18 cellular contexts compared by ENCODE assay signal in the genomic region with DNA sequence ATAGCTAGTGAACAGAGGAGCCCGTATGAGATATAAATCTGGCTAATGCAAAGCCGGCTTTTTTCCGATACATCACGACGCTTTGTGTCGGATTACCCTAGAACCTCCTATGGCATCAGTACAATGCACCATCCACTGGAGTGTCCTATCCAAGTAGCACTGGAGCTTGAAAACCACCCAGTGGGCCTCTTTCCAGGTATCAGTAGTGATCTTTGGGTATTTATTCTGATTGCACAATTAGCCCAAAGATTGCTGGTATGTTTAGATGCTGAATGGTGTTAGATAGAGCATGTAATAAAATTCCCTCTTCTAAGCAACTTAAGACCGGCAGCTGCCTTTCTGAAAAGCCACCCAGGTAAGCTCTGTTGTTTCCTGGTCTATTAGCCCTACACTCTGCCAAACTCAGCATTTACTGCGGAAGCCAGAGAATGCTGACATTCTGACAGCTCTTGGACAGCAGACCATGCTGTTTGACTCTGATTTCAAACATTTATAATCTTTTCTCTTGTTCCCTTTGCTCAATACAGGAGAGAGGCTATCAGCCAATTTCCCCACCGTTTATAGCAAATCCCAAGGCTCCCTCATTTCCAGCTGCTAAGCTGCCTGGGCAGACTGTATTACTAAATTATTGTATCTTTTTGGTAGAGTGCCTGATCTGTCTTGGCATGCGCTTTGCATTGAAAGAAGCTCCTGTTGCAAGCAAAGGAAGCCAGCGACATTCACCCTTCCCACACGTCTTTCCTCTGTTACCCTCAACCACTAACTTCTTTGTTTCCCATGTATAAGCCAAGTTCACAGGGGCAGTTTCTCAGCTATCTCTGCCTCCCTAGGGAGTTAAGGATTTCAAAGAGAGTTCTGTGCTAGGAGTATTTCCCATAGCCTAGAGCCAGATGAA.
DNase-seq lines count a peak whose midpoint lies in the region; ATAC-seq, FAIRE-seq and TF ChIP-seq lines count a peak whose summit lies in the region.
"Had no signal": no experiment of that assay in that cellular context is flagged by ENCODE, and none has a peak within 500 bp of the region (broad histone marks: within the 10 kb centered on the region; RNA-seq: fewer than 3 reads in every experiment).

No MANE protein-coding gene starts in this region.

- H3K79me2 ChIP-seq in GM12878 (ENCODE audit: control insufficient read depth, insufficient read depth, low read length) (no peaks in the 10 kb centered on the region), hepatocyte (no peaks in the 10 kb centered on the region)

- SMC1A ChIA-PET in GM12878 (lab: Charles Lee; ENCODE audit: uncharacterized antibody, unreplicated experiment), result no interaction called here

- H3K27me3 ChIP-seq in GM12878 (replicated peaks in 1 of 2; ENCODE audit: control insufficient read depth in 2 of 2, insufficient read depth in 2 of 2, low read length in 1 of 2) (no peaks in the 10 kb centered on the region), hepatocyte (no peaks in the 10 kb centered on the region), upper lobe of right lung (no peaks in the 10 kb centered on the region)

- no peaks in the 10 kb centered on the region for H3K9me2 ChIP-seq in hepatocyte (replicated peaks; ENCODE audit: insufficient read depth)

- RAD21 ChIA-PET in GM12878 (lab: Charles Lee; ENCODE audit: unreplicated experiment), result no interaction called here

- TF ChIP-seq EP300 in GM12878 (IDR thresholded peaks at IDR 0.05; ENCODE audit: borderline replicate concordance in 1 of 2, control insufficient read depth in 1 of 2, low read depth in 2 of 2, low read length in 2 of 2), result no peak

- 53% methylated on average over 12 of the region's 12 CpGs for WGBS in GM12878 (ENCODE audit: insufficient coverage, insufficient replicate concordance, low lambda C conversion rate, missing lambda C conversion rate)
- 73% methylated on average over 12 of the region's 12 CpGs for WGBS in hepatocyte (ENCODE audit: low lambda C conversion rate, missing lambda C conversion rate)

- H3K9me3 ChIP-seq in GM12878 (replicated peaks; ENCODE audit: control insufficient read depth, insufficient read depth, low read length), result no peaks in the 10 kb centered on the region
- no peaks in the 10 kb centered on the region for H3K9me3 ChIP-seq in hepatocyte (ENCODE audit: low read depth)
- no peaks in the 10 kb centered on the region for H3K9me3 ChIP-seq in upper lobe of right lung

- H3K4me3 ChIP-seq in GM12878 (no peak overlapping the region), hepatocyte (no peak overlapping the region), upper lobe of right lung (no peak overlapping the region)
- H3K4me3 ChIP-seq: K562 had no signal

- no peak overlapping the region for H3K4me2 ChIP-seq in GM12878 (ENCODE audit: control insufficient read depth, insufficient read depth)
- H3K4me2 ChIP-seq in hepatocyte, result peak overlapping the region; percentile 7

- H2AFZ ChIP-seq in GM12878 (ENCODE audit: control insufficient read depth, low read depth, low read length) (no peak overlapping the region), hepatocyte (no peak overlapping the region)

- CTCF ChIA-PET in GM12878 (lab: Yijun Ruan, JAX), result interaction anchor here (1.0 kb wide), 1 partner anchor 216 kb away, joined by 4 read pairs; no protein-coding TSS in a partner anchor

- no peak for ATAC-seq in GM12878
- no peak for ATAC-seq in upper lobe of right lung
- ATAC-seq: K562; natural killer cell treated with Interleukin-12 subunit alpha and Interleukin-12 subunit beta and Interleukin-15 and Interleukin-18, amount 100 ng/mL, for 72 hours; SK-N-SH treated with all-trans-retinoic acid at 6 μM for 48 hours had no signal

- in situ Hi-C loops in GM12878 (cut with MboI), result no loop called here

- no peak for TF ChIP-seq RAD21 in GM12878 (IDR thresholded peaks at IDR 0.05; ENCODE audit: insufficient read depth, low read depth, low read length)

- DNase-seq in NCI-H1092 treated with DMSO at 0.1 percent for 48 hours (lab: John Stamatoyannopoulos, UW) (peak; percentile 14), NCI-H1092 (lab: John Stamatoyannopoulos, UW) (no peak), GM12878 (ENCODE audit: low read depth, low spot score) (no peak), hepatocyte (ENCODE audit: low spot score) (no peak), putamen (ENCODE audit: low spot score) (peak; percentile 19), upper lobe of right lung (no peak), SK-N-DZ (ENCODE audit: low spot score) (no peak), DMS79 (lab: John Stamatoyannopoulos, UW) (no peak)
- DNase-seq: 8988T; activated naive CD4-positive, alpha-beta T cell treated with anti-CD3 and anti-CD28 coated beads for 36 hours; CD8-positive, alpha-beta memory T cell; GOT3; NCI-H1436 treated with DMSO at 0.1 percent for 48 hours; NK-92 treated with Interleukin-12 subunit alpha and Interleukin-12 subunit beta, amount 100 ng/mL, for 24 hours had no signal

- TF ChIP-seq CTCF in GM12878 (IDR thresholded peaks at IDR 0.05 in 2 of 3, conservative IDR thresholded peaks at IDR 0.05 in 1 of 3; ENCODE audit: control insufficient read depth in 2 of 3, extremely low read depth in 1 of 3, insufficient read depth in 1 of 3, low read depth in 3 of 3, low read length in 3 of 3) (no peak), hepatocyte (IDR thresholded peaks at IDR 0.05; ENCODE audit: poor library complexity) (no peak), upper lobe of right lung (IDR thresholded peaks at IDR 0.05) (no peak)

- TF ChIP-seq POLR2A in GM12878 (IDR thresholded peaks at IDR 0.05; ENCODE audit: low read depth, low read length), result no peak

- H3K9ac ChIP-seq in GM12878 (ENCODE audit: control insufficient read depth, insufficient read depth, low read length), result no peak overlapping the region

- H3K27ac ChIP-seq in GM12878 (ENCODE audit: control insufficient read depth, insufficient read depth) (no peak overlapping the region), hepatocyte (no peak overlapping the region), upper lobe of right lung (no peak overlapping the region)

- no TSS peak for BruUV-seq in GM12878 (replicated peaks; lab: Mats Ljungman, UMichigan)

- H4K20me1 ChIP-seq in GM12878 (ENCODE audit: control insufficient read depth, insufficient read depth), result no peaks in the 10 kb centered on the region
- no peaks in the 10 kb centered on the region for H4K20me1 ChIP-seq in hepatocyte (ENCODE audit: insufficient read depth, poor library complexity, severe bottlenecking)

- POLR2A ChIA-PET in GM12878 (lab: Charles Lee), result no interaction called here

- H3K4me1 ChIP-seq in GM12878 (ENCODE audit: control insufficient read depth, insufficient read depth, low read length) (no peaks in the 10 kb centered on the region), hepatocyte (ENCODE audit: insufficient read depth) (no peaks in the 10 kb centered on the region), upper lobe of right lung (no peaks in the 10 kb centered on the region)

- H3K36me3 ChIP-seq in GM12878 (ENCODE audit: control insufficient read depth in 2 of 2, insufficient read depth in 2 of 2, low read length in 1 of 2), result no peaks in the 10 kb centered on the region
- H3K36me3 ChIP-seq in hepatocyte (replicated peaks; ENCODE audit: insufficient read depth, low read depth), result no peaks in the 10 kb centered on the region
- H3K36me3 ChIP-seq in upper lobe of right lung, result no peaks in the 10 kb centered on the region

- intact Hi-C loops in GM12878 (cut with micrococcal nuclease; ENCODE audit: unreplicated experiment), result loop anchor here (10.0 kb wide), 1 partner anchor 214 kb away; no protein-coding TSS in a partner anchor
- intact Hi-C loops in upper lobe of right lung (cut with DNase I), result no loop called here

- no peak for FAIRE-seq in GM12878 (lab: Jason Lieb, UNC)
- FAIRE-seq: endothelial cell of umbilical vein, K562 had no signal

TF ChIP-seq in GM12878, 131 proteins besides CTCF, POLR2A, EP300 and RAD21 (continues in another document):
- TF ChIP-seq SMAD1 (IDR thresholded peaks at IDR 0.05; ENCODE audit: low read depth, partially characterized antibody) (no peak), MEF2B (IDR thresholded peaks at IDR 0.05; ENCODE audit: partially characterized antibody, poor library complexity, severe bottlenecking) (peak; percentile 92), JUNB (IDR thresholded peaks at IDR 0.05) (no peak), SIX5 (IDR thresholded peaks at IDR 0.05; ENCODE audit: low read depth, low read length, severe bottlenecking) (no peak), KDM1A (IDR thresholded peaks at IDR 0.05; ENCODE audit: borderline replicate concordance) (no peak), NBN (IDR thresholded peaks at IDR 0.05) (no peak), NFYA (IDR thresholded peaks at IDR 0.05; ENCODE audit: borderline replicate concordance, low read depth, low read length) (no peak), ZNF207 (IDR thresholded peaks at IDR 0.05; ENCODE audit: borderline replicate concordance) (no peak)
- TF ChIP-seq, protein P1, sequence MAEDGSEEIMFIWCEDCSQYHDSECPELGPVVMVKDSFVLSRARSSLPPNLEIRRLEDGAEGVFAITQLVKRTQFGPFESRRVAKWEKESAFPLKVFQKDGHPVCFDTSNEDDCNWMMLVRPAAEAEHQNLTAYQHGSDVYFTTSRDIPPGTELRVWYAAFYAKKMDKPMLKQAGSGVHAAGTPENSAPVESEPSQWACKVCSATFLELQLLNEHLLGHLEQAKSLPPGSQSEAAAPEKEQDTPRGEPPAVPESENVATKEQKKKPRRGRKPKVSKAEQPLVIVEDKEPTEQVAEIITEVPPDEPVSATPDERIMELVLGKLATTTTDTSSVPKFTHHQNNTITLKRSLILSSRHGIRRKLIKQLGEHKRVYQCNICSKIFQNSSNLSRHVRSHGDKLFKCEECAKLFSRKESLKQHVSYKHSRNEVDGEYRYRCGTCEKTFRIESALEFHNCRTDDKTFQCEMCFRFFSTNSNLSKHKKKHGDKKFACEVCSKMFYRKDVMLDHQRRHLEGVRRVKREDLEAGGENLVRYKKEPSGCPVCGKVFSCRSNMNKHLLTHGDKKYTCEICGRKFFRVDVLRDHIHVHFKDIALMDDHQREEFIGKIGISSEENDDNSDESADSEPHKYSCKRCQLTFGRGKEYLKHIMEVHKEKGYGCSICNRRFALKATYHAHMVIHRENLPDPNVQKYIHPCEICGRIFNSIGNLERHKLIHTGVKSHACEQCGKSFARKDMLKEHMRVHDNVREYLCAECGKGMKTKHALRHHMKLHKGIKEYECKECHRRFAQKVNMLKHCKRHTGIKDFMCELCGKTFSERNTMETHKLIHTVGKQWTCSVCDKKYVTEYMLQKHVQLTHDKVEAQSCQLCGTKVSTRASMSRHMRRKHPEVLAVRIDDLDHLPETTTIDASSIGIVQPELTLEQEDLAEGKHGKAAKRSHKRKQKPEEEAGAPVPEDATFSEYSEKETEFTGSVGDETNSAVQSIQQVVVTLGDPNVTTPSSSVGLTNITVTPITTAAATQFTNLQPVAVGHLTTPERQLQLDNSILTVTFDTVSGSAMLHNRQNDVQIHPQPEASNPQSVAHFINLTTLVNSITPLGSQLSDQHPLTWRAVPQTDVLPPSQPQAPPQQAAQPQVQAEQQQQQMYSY (CRISPR knock-in tag; IDR thresholded peaks at IDR 0.05), result no peak

Comparison
In these comparisons a context has a peak if more than half of its experiments do, and no peak if none do; other contexts are left out.
1. DNase-seq: peak in NCI-H1092 treated with DMSO at 0.1 percent for 48 hours (single experiment) and putamen (single experiment); none in NCI-H1092 (single experiment), GM12878 (single experiment), hepatocyte (single experiment), upper lobe of right lung (single experiment), SK-N-DZ (single experiment) and DMS79 (single experiment).